In genomic region chr3:160565442-160566403, GRCh38 we compare ENCODE assay signal across 1 cellular context.
TF ChIP-seq lines count a peak whose summit lies in the region.

Gene KPNA4, minus strand, starts transcription at chr3:160565571. Its CDS starts 289 bp downstream, at chr3:160565282.

TF ChIP-seq in GM12878, 131 proteins besides CTCF, POLR2A, EP300 and RAD21 (continued from another document and continues in another):
- TF ChIP-seq CREM (IDR thresholded peaks at IDR 0.05; ENCODE audit: low read depth) (peak; percentile 19; the same call in 1 of the 2 replicates), JUND (IDR thresholded peaks at IDR 0.05; ENCODE audit: low read depth, low read length) (0 out of 2 replicates have a peak, but pooled peaks have one; percentile 7), MAX (IDR thresholded peaks at IDR 0.05; ENCODE audit: low read depth, low read length) (peak; percentile 90), CHD4 (IDR thresholded peaks at IDR 0.05) (no peak), SP1 (IDR thresholded peaks at IDR 0.05; ENCODE audit: low read depth, low read length) (peak; percentile 80), LARP7 (IDR thresholded peaks at IDR 0.05) (peak; percentile 77; the same call in 1 of the 2 replicates), MEF2A (IDR thresholded peaks at IDR 0.05; ENCODE audit: insufficient read depth, low read depth, low read length) (0 out of 2 replicates have a peak, but pooled peaks have one; percentile 23), SIN3A (IDR thresholded peaks at IDR 0.05; ENCODE audit: low read depth, low read length) (peak; percentile 71; the same call in 1 of the 2 replicates), RB1 (IDR thresholded peaks at IDR 0.05; ENCODE audit: borderline replicate concordance) (0 out of 2 replicates have a peak, but pooled peaks have one; percentile 56), KLF5 (IDR thresholded peaks at IDR 0.05; ENCODE audit: partially characterized antibody) (no peak), PAX5 (IDR thresholded peaks at IDR 0.05; ENCODE audit: borderline replicate concordance, low read depth, low read length) (peak; percentile 46; the same call in 1 of the 2 replicates), WRNIP1 (IDR thresholded peaks at IDR 0.05; ENCODE audit: borderline replicate concordance, low read depth, low read length) (no peak), STAT3 (IDR thresholded peaks at IDR 0.05; ENCODE audit: low read depth, low read length) (no peak), SMAD5 (IDR thresholded peaks at IDR 0.05; ENCODE audit: low read depth) (peak; percentile 69), SREBF1 (IDR thresholded peaks at IDR 0.05; ENCODE audit: low read length) (no peak), ESRRA (IDR thresholded peaks at IDR 0.05; ENCODE audit: low read length) (no peak), RFX5 (IDR thresholded peaks at IDR 0.05; ENCODE audit: low read depth, low read length) (0 out of 2 replicates have a peak, but pooled peaks have one; percentile 47), RAD51 (IDR thresholded peaks at IDR 0.05) (peak; percentile 88), MTA3 (IDR thresholded peaks at IDR 0.05; ENCODE audit: borderline replicate concordance, low read length) (no peak), RUNX3 (IDR thresholded peaks at IDR 0.05; ENCODE audit: low read length) (peak; percentile 41; the same call in 1 of the 2 replicates), SUPT20H (IDR thresholded peaks at IDR 0.05; ENCODE audit: borderline replicate concordance, control insufficient read depth, low read depth, low read length) (no peak), TAF1 (IDR thresholded peaks at IDR 0.05; ENCODE audit: borderline replicate concordance, low read depth, low read length) (peak; percentile 81), ZNF384 (IDR thresholded peaks at IDR 0.05; ENCODE audit: borderline replicate concordance, low read depth, low read length) (no peak), POLR2AphosphoS2 (IDR thresholded peaks at IDR 0.05; ENCODE audit: low read depth, low read length) (peak; percentile 68), SUZ12 (IDR thresholded peaks at IDR 0.05; ENCODE audit: unreplicated experiment) (no peak), FOS (IDR thresholded peaks at IDR 0.05; ENCODE audit: borderline replicate concordance, extremely low read depth, insufficient read length) (peak; percentile 28), BACH1 (IDR thresholded peaks at IDR 0.05; ENCODE audit: borderline replicate concordance) (peak; percentile 15; the same call in 1 of the 2 replicates), NR2C1 (IDR thresholded peaks at IDR 0.05) (no peak), BCL3 (IDR thresholded peaks at IDR 0.05; ENCODE audit: borderline replicate concordance, insufficient read depth, low read depth, low read length, poor library complexity, severe bottlenecking) (no peak), KAT2A (conservative IDR thresholded peaks at IDR 0.05; ENCODE audit: control insufficient read depth, low read depth, low read length) (no peak), IKZF2 (IDR thresholded peaks at IDR 0.05) (peak in 1 of 2 experiments; percentile 71; a peak in 3 of 4 replicates), HDAC6 (IDR thresholded peaks at IDR 0.05; ENCODE audit: unreplicated experiment) (no peak), NR2C2 (IDR thresholded peaks at IDR 0.05; ENCODE audit: borderline replicate concordance, control insufficient read depth, insufficient read length, low read depth) (no peak), BCL11A (IDR thresholded peaks at IDR 0.05; ENCODE audit: low read depth, low read length) (no peak), FOXK2 (IDR thresholded peaks at IDR 0.05) (no peak), ZNF622 (IDR thresholded peaks at IDR 0.05) (no peak), SREBF2 (IDR thresholded peaks at IDR 0.05; ENCODE audit: low read length) (no peak)
- TF ChIP-seq, protein P1, sequence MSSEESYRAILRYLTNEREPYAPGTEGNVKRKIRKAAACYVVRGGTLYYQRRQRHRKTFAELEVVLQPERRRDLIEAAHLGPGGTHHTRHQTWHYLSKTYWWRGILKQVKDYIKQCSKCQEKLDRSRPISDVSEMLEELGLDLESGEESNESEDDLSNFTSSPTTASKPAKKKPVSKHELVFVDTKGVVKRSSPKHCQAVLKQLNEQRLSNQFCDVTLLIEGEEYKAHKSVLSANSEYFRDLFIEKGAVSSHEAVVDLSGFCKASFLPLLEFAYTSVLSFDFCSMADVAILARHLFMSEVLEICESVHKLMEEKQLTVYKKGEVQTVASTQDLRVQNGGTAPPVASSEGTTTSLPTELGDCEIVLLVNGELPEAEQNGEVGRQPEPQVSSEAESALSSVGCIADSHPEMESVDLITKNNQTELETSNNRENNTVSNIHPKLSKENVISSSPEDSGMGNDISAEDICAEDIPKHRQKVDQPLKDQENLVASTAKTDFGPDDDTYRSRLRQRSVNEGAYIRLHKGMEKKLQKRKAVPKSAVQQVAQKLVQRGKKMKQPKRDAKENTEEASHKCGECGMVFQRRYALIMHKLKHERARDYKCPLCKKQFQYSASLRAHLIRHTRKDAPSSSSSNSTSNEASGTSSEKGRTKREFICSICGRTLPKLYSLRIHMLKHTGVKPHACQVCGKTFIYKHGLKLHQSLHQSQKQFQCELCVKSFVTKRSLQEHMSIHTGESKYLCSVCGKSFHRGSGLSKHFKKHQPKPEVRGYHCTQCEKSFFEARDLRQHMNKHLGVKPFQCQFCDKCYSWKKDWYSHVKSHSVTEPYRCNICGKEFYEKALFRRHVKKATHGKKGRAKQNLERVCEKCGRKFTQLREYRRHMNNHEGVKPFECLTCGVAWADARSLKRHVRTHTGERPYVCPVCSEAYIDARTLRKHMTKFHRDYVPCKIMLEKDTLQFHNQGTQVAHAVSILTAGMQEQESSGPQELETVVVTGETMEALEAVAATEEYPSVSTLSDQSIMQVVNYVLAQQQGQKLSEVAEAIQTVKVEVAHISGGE (CRISPR knock-in tag; IDR thresholded peaks at IDR 0.05) = no peak
- TF ChIP-seq, protein P2, sequence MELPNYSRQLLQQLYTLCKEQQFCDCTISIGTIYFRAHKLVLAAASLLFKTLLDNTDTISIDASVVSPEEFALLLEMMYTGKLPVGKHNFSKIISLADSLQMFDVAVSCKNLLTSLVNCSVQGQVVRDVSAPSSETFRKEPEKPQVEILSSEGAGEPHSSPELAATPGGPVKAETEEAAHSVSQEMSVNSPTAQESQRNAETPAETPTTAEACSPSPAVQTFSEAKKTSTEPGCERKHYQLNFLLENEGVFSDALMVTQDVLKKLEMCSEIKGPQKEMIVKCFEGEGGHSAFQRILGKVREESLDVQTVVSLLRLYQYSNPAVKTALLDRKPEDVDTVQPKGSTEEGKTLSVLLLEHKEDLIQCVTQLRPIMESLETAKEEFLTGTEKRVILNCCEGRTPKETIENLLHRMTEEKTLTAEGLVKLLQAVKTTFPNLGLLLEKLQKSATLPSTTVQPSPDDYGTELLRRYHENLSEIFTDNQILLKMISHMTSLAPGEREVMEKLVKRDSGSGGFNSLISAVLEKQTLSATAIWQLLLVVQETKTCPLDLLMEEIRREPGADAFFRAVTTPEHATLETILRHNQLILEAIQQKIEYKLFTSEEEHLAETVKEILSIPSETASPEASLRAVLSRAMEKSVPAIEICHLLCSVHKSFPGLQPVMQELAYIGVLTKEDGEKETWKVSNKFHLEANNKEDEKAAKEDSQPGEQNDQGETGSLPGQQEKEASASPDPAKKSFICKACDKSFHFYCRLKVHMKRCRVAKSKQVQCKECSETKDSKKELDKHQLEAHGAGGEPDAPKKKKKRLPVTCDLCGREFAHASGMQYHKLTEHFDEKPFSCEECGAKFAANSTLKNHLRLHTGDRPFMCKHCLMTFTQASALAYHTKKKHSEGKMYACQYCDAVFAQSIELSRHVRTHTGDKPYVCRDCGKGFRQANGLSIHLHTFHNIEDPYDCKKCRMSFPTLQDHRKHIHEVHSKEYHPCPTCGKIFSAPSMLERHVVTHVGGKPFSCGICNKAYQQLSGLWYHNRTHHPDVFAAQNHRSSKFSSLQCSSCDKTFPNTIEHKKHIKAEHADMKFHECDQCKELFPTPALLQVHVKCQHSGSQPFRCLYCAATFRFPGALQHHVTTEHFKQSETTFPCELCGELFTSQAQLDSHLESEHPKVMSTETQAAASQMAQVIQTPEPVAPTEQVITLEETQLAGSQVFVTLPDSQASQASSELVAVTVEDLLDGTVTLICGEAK (IDR thresholded peaks at IDR 0.05; ENCODE audit: borderline replicate concordance) = no peak
- TF ChIP-seq, protein P3, sequence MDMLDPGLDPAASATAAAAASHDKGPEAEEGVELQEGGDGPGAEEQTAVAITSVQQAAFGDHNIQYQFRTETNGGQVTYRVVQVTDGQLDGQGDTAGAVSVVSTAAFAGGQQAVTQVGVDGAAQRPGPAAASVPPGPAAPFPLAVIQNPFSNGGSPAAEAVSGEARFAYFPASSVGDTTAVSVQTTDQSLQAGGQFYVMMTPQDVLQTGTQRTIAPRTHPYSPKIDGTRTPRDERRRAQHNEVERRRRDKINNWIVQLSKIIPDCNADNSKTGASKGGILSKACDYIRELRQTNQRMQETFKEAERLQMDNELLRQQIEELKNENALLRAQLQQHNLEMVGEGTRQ (IDR thresholded peaks at IDR 0.05; ENCODE audit: borderline replicate concordance, low read depth, low read length) = peak; percentile 54
- TF ChIP-seq, protein P4, sequence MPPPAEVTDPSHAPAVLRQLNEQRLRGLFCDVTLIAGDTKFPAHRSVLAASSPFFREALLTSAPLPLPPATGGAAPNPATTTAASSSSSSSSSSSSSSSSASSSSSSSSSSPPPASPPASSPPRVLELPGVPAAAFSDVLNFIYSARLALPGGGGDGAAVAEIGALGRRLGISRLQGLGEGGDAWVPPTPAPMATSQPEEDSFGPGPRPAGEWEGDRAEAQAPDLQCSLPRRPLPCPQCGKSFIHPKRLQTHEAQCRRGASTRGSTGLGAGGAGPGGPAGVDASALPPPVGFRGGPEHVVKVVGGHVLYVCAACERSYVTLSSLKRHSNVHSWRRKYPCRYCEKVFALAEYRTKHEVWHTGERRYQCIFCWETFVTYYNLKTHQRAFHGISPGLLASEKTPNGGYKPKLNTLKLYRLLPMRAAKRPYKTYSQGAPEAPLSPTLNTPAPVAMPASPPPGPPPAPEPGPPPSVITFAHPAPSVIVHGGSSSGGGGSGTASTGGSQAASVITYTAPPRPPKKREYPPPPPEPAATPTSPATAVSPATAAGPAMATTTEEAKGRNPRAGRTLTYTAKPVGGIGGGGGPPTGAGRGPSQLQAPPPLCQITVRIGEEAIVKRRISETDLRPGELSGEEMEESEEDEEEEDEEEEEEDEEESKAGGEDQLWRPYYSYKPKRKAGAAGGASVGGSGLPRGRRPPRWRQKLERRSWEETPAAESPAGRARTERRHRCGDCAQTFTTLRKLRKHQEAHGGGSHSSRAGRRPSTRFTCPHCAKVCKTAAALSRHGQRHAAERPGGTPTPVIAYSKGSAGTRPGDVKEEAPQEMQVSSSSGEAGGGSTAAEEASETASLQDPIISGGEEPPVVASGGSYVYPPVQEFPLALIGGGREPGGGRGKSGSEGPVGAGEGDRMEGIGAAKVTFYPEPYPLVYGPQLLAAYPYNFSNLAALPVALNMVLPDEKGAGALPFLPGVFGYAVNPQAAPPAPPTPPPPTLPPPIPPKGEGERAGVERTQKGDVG (CRISPR knock-in tag; IDR thresholded peaks at IDR 0.05) = no peak
- TF ChIP-seq, protein P5, sequence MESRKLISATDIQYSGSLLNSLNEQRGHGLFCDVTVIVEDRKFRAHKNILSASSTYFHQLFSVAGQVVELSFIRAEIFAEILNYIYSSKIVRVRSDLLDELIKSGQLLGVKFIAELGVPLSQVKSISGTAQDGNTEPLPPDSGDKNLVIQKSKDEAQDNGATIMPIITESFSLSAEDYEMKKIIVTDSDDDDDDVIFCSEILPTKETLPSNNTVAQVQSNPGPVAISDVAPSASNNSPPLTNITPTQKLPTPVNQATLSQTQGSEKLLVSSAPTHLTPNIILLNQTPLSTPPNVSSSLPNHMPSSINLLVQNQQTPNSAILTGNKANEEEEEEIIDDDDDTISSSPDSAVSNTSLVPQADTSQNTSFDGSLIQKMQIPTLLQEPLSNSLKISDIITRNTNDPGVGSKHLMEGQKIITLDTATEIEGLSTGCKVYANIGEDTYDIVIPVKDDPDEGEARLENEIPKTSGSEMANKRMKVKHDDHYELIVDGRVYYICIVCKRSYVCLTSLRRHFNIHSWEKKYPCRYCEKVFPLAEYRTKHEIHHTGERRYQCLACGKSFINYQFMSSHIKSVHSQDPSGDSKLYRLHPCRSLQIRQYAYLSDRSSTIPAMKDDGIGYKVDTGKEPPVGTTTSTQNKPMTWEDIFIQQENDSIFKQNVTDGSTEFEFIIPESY (IDR thresholded peaks at IDR 0.05) = no peak
- TF ChIP-seq, protein P6, sequence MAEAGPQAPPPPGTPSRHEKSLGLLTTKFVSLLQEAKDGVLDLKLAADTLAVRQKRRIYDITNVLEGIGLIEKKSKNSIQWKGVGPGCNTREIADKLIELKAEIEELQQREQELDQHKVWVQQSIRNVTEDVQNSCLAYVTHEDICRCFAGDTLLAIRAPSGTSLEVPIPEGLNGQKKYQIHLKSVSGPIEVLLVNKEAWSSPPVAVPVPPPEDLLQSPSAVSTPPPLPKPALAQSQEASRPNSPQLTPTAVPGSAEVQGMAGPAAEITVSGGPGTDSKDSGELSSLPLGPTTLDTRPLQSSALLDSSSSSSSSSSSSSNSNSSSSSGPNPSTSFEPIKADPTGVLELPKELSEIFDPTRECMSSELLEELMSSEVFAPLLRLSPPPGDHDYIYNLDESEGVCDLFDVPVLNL (IDR thresholded peaks at IDR 0.05; ENCODE audit: low read depth, low read length) = no peak
- TF ChIP-seq, protein P7, sequence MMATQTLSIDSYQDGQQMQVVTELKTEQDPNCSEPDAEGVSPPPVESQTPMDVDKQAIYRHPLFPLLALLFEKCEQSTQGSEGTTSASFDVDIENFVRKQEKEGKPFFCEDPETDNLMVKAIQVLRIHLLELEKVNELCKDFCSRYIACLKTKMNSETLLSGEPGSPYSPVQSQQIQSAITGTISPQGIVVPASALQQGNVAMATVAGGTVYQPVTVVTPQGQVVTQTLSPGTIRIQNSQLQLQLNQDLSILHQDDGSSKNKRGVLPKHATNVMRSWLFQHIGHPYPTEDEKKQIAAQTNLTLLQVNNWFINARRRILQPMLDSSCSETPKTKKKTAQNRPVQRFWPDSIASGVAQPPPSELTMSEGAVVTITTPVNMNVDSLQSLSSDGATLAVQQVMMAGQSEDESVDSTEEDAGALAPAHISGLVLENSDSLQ (IDR thresholded peaks at IDR 0.05) = no peak
